In the genomic region with DNA sequence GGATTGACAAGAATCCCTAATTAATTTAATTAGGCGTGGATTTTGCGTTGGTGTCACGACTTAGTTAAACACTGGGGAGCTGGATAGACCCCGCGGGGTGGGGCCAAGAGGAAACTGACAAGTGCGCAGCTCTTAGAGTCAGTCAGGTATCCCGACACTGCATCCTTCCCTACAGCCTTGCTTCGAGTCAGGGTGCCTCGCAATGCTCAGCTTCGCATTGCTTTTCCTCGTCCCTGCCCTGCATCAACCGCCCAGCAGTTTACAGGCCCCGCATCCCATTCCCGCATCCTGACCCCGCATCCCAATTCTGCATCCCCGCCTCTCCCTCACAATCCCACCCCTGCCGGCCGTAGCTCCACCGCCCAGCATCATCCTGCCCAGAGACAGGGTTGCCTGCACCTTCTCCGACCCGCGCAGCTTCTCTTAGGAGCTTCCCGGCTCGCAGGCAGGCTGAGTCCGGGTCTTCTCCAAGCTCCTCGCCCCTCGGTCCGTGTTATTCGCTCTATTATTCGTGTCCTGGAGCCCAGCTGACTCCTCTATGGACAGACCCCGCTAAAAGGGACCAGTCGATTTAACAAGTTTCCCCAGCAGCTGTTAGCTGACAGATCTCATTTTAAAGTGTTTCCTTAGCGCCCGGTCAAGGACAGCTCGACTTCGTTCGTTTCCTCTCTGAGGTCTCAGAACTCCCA, we compare ENCODE assay signal across 9 cellular contexts. TPM values are rescaled to one million over a fixed set of nuclear protein-coding genes. Genes with fewer than 3 reads are reported as not detected.
DNase-seq lines count a peak whose midpoint lies in the region; ATAC-seq and TF ChIP-seq lines count a peak whose summit lies in the region.
"Had no signal": no experiment of that assay in that cellular context is flagged by ENCODE, and none has a peak within 500 bp of the region (broad histone marks: within the 10 kb centered on the region; RNA-seq: fewer than 3 reads in every experiment).

No MANE protein-coding gene starts in this region.

- peaks cover 51% of the 10 kb centered on the region for H3K4me1 ChIP-seq in CD8-positive, alpha-beta memory T cell (ENCODE audit: insufficient read depth, low read length)
- H3K4me1 ChIP-seq in suprapubic skin: peaks cover 69% of the 10 kb centered on the region

- peaks cover 67 to 74% of the 10 kb centered on the region in 2 donors for H3K27me3 Mint-ChIP-seq in CD8-positive, alpha-beta memory T cell

- H3K27me3 ChIP-seq in CD8-positive, alpha-beta memory T cell (ENCODE audit: insufficient read depth, low read length, poor library complexity, severe bottlenecking): peaks cover 59% of the 10 kb centered on the region
- peaks cover 75% of the 10 kb centered on the region for H3K27me3 ChIP-seq in suprapubic skin

- no peak overlapping the region for H3K4me3 ChIP-seq in CD8-positive, alpha-beta memory T cell (ENCODE audit: low read length)
- peak overlapping the region; percentile 57 to 92 for H3K4me3 ChIP-seq in foreskin fibroblast (ENCODE audit: low read depth in 1 of 2, low read length in 2 of 2)
- H3K4me3 ChIP-seq in suprapubic skin: peak overlapping the region; percentile 55

- POLR2A ChIA-PET in CD8-positive, alpha-beta memory T cell (lab: Charles Lee): interaction anchor here (0.6 to 0.7 kb wide), 2 partner anchors 11 to 12 kb away, joined by 3 read pairs; no protein-coding TSS in a partner anchor

- peaks cover 0 to 11% (median 0%) of the 10 kb centered on the region in 3 donors for H3K36me3 Mint-ChIP-seq in CD8-positive, alpha-beta memory T cell

- ATAC-seq in GM21717 (IDR thresholded peaks at IDR 0.05; ENCODE audit: unreplicated experiment): peak; percentile 17
- ATAC-seq in GM21526 (IDR thresholded peaks at IDR 0.05; ENCODE audit: low FRiP score, unreplicated experiment): no peak
- ATAC-seq in HG02885 (IDR thresholded peaks at IDR 0.05; ENCODE audit: poor library complexity, unreplicated experiment): no peak
- ATAC-seq in HG03097 (IDR thresholded peaks at IDR 0.05; ENCODE audit: low FRiP score, unreplicated experiment): no peak

- peak overlapping the region; percentile 52 to 85 (median 84) for H3K4me3 Mint-ChIP-seq in CD8-positive, alpha-beta memory T cell

- no peaks in the 10 kb centered on the region for H3K9me3 ChIP-seq in CD8-positive, alpha-beta memory T cell (ENCODE audit: low read length)
- no peaks in the 10 kb centered on the region for H3K9me3 ChIP-seq in suprapubic skin

- H3K27ac ChIP-seq in CD8-positive, alpha-beta memory T cell (ENCODE audit: low read depth, low read length): no peak overlapping the region
- no peak overlapping the region for H3K27ac ChIP-seq in suprapubic skin

- TF ChIP-seq POLR2A in suprapubic skin (IDR thresholded peaks at IDR 0.05): no peak

- DNase-seq in CD8-positive, alpha-beta memory T cell: no peak
- DNase-seq in SK-N-DZ (ENCODE audit: low spot score): peak; percentile 62
- peak in 1 of 2 donors; percentile 74 for DNase-seq in foreskin fibroblast
- peak in 1 of 2 donors; percentile 61 for DNase-seq in suprapubic skin (ENCODE audit: low spot score in 2 of 2)

- TF ChIP-seq CTCF in foreskin fibroblast (IDR thresholded peaks at IDR 0.05; ENCODE audit: low read depth, low read length): no peak
- no peak for TF ChIP-seq CTCF in suprapubic skin (IDR thresholded peaks at IDR 0.05)

- peak overlapping the region in 4 of 8 donors; percentile 72 to 93 (median 84) for H3K27ac Mint-ChIP-seq in CD8-positive, alpha-beta memory T cell

- TF ChIP-seq EP300 in suprapubic skin (IDR thresholded peaks at IDR 0.05): no peak

- peaks cover 15 to 29% (median 20%) of the 10 kb centered on the region in 5 donors for H3K9me3 Mint-ChIP-seq in CD8-positive, alpha-beta memory T cell

- 10% methylated on average over 37 of the region's 37 CpGs for WGBS in suprapubic skin

- CTCF ChIA-PET in CD8-positive, alpha-beta memory T cell (lab: Charles Lee): no interaction called here

- H3K36me3 ChIP-seq in CD8-positive, alpha-beta memory T cell (ENCODE audit: insufficient read depth, low read length): no peaks in the 10 kb centered on the region
- H3K36me3 ChIP-seq in suprapubic skin: no peaks in the 10 kb centered on the region

- peaks cover 56 to 75% (median 75%) of the 10 kb centered on the region in 3 donors for H3K4me1 Mint-ChIP-seq in CD8-positive, alpha-beta memory T cell

RNA-seq across cellular contexts. Expression of a gene that starts 0.7 kb away (rescaled TPM):
- not detected for total RNA-seq in CD8-positive, alpha-beta memory T cell
- not detected for polyA plus RNA-seq in CD8-positive, alpha-beta memory T cell
- polyA plus RNA-seq in SK-N-DZ (2014; cell fraction: cytosol; rRNA removed): 3.7 and 5.3 TPM in 2 replicates
- polyA plus RNA-seq in SK-N-DZ (2014; cell fraction: nucleus; rRNA removed): 4.6 and 4.7 TPM in 2 replicates
- 1 to 10 TPM in 1 of 4 donors, under 1 TPM in 3; 0.52 to 2.6 (median 0.62) TPM for total RNA-seq in suprapubic skin
- total RNA-seq: kidney epithelial cell had no signal

RNA-seq across cellular contexts. Expression of a gene that starts 3.0 kb away (rescaled TPM):
- 10 to 100 TPM; 35.4 to 43.3 TPM for total RNA-seq in CD8-positive, alpha-beta memory T cell
- polyA plus RNA-seq in CD8-positive, alpha-beta memory T cell: 32.9 TPM
- polyA plus RNA-seq in SK-N-DZ (2014; cell fraction: cytosol; rRNA removed): 40.5 and 45.4 TPM in 2 replicates
- 13.8 and 26.2 TPM in 2 replicates for polyA plus RNA-seq in SK-N-DZ (2014; cell fraction: nucleus; rRNA removed)
- 10 to 100 TPM; 20.4 to 33.2 (median 30.4) TPM for total RNA-seq in suprapubic skin
